1 cellular context compared by ENCODE assay signal in the genomic region with DNA sequence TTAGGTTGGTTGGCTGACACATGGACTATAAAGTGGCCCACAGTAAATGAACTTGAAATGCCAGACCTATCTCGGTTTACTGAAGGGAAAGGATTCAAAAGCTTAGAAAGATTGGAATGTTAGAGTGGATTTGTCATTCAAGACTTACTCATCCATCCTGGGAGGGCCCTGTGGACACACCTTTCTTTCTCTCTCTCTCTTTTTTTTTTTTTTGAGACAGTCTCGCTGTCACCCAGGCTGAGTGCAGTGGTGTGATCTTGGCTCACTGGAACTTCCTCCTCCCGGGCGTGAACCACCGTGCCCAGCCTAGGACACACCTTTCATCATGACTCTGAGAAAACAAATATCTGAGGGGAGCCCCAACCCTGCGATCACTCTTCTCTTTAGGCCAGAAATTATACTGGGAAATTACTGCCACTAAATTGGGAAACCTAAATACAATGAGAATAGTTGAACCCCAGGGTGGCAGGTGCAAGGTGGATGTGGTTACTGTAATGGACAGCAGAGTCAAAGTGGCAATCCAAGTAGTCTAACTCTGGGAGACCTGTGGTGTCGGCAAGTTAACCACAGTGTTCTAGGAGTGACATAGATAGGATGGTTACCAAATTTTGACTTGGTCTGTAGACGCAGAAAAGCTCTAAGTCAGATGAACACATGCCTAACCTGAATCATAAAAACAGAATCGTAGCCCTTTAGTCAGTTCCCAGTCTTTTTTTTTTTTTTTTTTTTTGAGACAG.
TF ChIP-seq lines count a peak whose summit lies in the region.

No MANE protein-coding gene starts in this region.

TF ChIP-seq in IMR-90, 13 proteins besides CTCF, POLR2A, EP300 and RAD21:
- no peak for TF ChIP-seq MAFK (IDR thresholded peaks at IDR 0.05; ENCODE audit: low read depth, low read length)
